15 cellular contexts compared by ENCODE assay signal in genomic region chr6:127582777-127583462, GRCh38. TPM values are rescaled to one million over a fixed set of nuclear protein-coding genes. Genes with fewer than 3 reads are reported as not detected.
DNase-seq lines count a peak whose midpoint lies in the region; ATAC-seq and FAIRE-seq lines count a peak whose summit lies in the region.
"Had no signal": no experiment of that assay in that cellular context is flagged by ENCODE, and none has a peak within 500 bp of the region (broad histone marks: within the 10 kb centered on the region; RNA-seq: fewer than 3 reads in every experiment).

No MANE protein-coding gene starts in this region.

- DNase-seq in EH (ENCODE audit: low read depth) (peak; percentile 79), amniotic stem cell (lab: John Stamatoyannopoulos, UW) (peak; percentile 6), hepatic stellate cell (ENCODE audit: low spot score) (peak; percentile 25), retina (no peak), NCI-H748 treated with DMSO at 0.1 percent for 48 hours (lab: John Stamatoyannopoulos, UW) (no peak), small intestine (no peak)
- DNase-seq: Calu3, esophagus squamous epithelium, NCI-H1105 treated with DMSO at 0.1 percent for 48 hours, nucleus accumbens, T-helper 2 cell had no signal

- 50 to 70% (median 53%) methylated on average over 4 of the region's 4 CpGs for WGBS in small intestine, 3 donors

- H3K4me1 ChIP-seq in small intestine (ENCODE audit: control insufficient read depth in 2 of 2, insufficient read depth in 1 of 2, low read depth in 1 of 2, low read length in 1 of 2) = no peaks in the 10 kb centered on the region
- H3K4me1 ChIP-seq: ascending aorta, esophagus squamous epithelium had no signal

- no peak overlapping the region for H3K27ac ChIP-seq in small intestine (ENCODE audit: low read depth in 1 of 2, low read length in 1 of 2)
- H3K27ac ChIP-seq: ascending aorta, esophagus squamous epithelium had no signal

- no peaks in the 10 kb centered on the region for H3K9me3 ChIP-seq in small intestine (ENCODE audit: control insufficient read depth, low read depth)
- H3K9me3 ChIP-seq: ascending aorta, esophagus squamous epithelium had no signal

- ATAC-seq in HG03432 (IDR thresholded peaks at IDR 0.05; ENCODE audit: unreplicated experiment) (peak; percentile 71), GM21447 (IDR thresholded peaks at IDR 0.05; ENCODE audit: unreplicated experiment) (no peak)

- no peaks in the 10 kb centered on the region for H3K27me3 ChIP-seq in small intestine (ENCODE audit: control insufficient read depth in 2 of 2, insufficient read depth in 2 of 2, low read length in 2 of 2)
- H3K27me3 ChIP-seq: ascending aorta, esophagus squamous epithelium had no signal

- H3K4me3 ChIP-seq in small intestine (ENCODE audit: low read depth in 1 of 2, low read length in 2 of 2) = no peak overlapping the region
- H3K4me3 ChIP-seq: ascending aorta, esophagus squamous epithelium had no signal

- FAIRE-seq in small intestine (lab: Jason Lieb, UNC) = no peak

- H3K36me3 ChIP-seq in small intestine (ENCODE audit: control insufficient read depth in 2 of 2, insufficient read depth in 2 of 2, low read length in 2 of 2) = no peaks in the 10 kb centered on the region
- H3K36me3 ChIP-seq: ascending aorta, esophagus squamous epithelium had no signal

RNA-seq across cellular contexts. Expression of gene C6orf58, which starts 5.9 kb away (rescaled TPM):
- polyA plus RNA-seq in small intestine = under 1 TPM in 1 of 3 donors, not detected in 2; 0.09 TPM
- polyA plus RNA-seq: liver had no signal

Comparison
In these comparisons a context has a peak if more than half of its experiments do, and no peak if none do; other contexts are left out.
1. DNase-seq: peak in EH (single experiment), amniotic stem cell (single experiment) and hepatic stellate cell (single experiment); none in retina (single experiment), NCI-H748 treated with DMSO at 0.1 percent for 48 hours (single experiment) and small intestine (single experiment).